17 cellular contexts compared by ENCODE assay signal in genomic region chr20:51934301-51935002, GRCh38.
DNase-seq lines count a peak whose midpoint lies in the region; ATAC-seq, FAIRE-seq and TF ChIP-seq lines count a peak whose summit lies in the region.
"Had no signal": no experiment of that assay in that cellular context is flagged by ENCODE, and none has a peak within 500 bp of the region (broad histone marks: within the 10 kb centered on the region; RNA-seq: fewer than 3 reads in every experiment).

No MANE protein-coding gene starts in this region.

- H3K27me3 ChIP-seq in Caco-2 (replicated peaks; ENCODE audit: control insufficient read depth, insufficient read depth, low read length) (no peaks in the 10 kb centered on the region), MG63 (no peaks in the 10 kb centered on the region)

- H3K4me3 Mint-ChIP-seq in Caco-2 (ENCODE audit: unreplicated experiment) (peak overlapping the region; percentile 30), mesothelial cell of epicardium (peak overlapping the region; percentile 9), glutamatergic neuron (ENCODE audit: unreplicated experiment) (no peak overlapping the region)
- H3K4me3 Mint-ChIP-seq: CD8-positive, alpha-beta T cell had no signal

- no peak for TF ChIP-seq CTCF in Caco-2 (IDR thresholded peaks at IDR 0.05; ENCODE audit: insufficient read depth in 1 of 2, low read depth in 1 of 2, low read length in 1 of 2, severe bottlenecking in 1 of 2, unreplicated experiment in 1 of 2)
- no peak for TF ChIP-seq CTCF in mesothelial cell of epicardium (IDR thresholded peaks at IDR 0.05; ENCODE audit: unreplicated experiment)
- no peak for TF ChIP-seq CTCF in glutamatergic neuron (IDR thresholded peaks at IDR 0.05; ENCODE audit: partially characterized antibody, unreplicated experiment)

- no peaks in the 10 kb centered on the region for H3K9me3 ChIP-seq in Caco-2
- no peaks in the 10 kb centered on the region; the same call in 1 of the 2 replicates for H3K9me3 ChIP-seq in MG63

- peaks cover 33% of the 10 kb centered on the region for H3K4me1 Mint-ChIP-seq in Caco-2 (ENCODE audit: low read depth, unreplicated experiment)
- peaks cover 32% of the 10 kb centered on the region for H3K4me1 Mint-ChIP-seq in mesothelial cell of epicardium
- peaks cover 19% of the 10 kb centered on the region for H3K4me1 Mint-ChIP-seq in glutamatergic neuron (ENCODE audit: low read depth, unreplicated experiment)

- peak overlapping the region; percentile 53 for H3K27ac Mint-ChIP-seq in Caco-2 (ENCODE audit: unreplicated experiment)
- peak overlapping the region; percentile 41 for H3K27ac Mint-ChIP-seq in mesothelial cell of epicardium
- no peak overlapping the region for H3K27ac Mint-ChIP-seq in glutamatergic neuron (ENCODE audit: unreplicated experiment)
- H3K27ac Mint-ChIP-seq: CD8-positive, alpha-beta T cell had no signal

- no TSS peak for BruUV-seq in Caco-2 (replicated peaks; lab: Mats Ljungman, UMichigan)

- no peaks in the 10 kb centered on the region for H3K36me3 Mint-ChIP-seq in Caco-2 (ENCODE audit: insufficient read depth, unreplicated experiment)
- no peaks in the 10 kb centered on the region for H3K36me3 Mint-ChIP-seq in mesothelial cell of epicardium
- no peaks in the 10 kb centered on the region for H3K36me3 Mint-ChIP-seq in glutamatergic neuron (ENCODE audit: unreplicated experiment)
- H3K36me3 Mint-ChIP-seq: CD8-positive, alpha-beta T cell had no signal

- H3K36me3 ChIP-seq in Caco-2 (ENCODE audit: control insufficient read depth, insufficient read depth, low read length) (no peaks in the 10 kb centered on the region), MG63 (no peaks in the 10 kb centered on the region)

- peak in 1 of 2 experiments; percentile 47 for DNase-seq in Caco-2
- DNase-seq in MG63, result no peak
- no peak for DNase-seq in mesothelial cell of epicardium (ENCODE audit: low spot score in 2 of 2, unreplicated experiment in 2 of 2)
- DNase-seq in central memory CD4-positive, alpha-beta T cell, result no peak
- DNase-seq in glutamatergic neuron, result no peak
- DNase-seq: activated gamma-delta T cell treated with Interleukin-2 at 50 U/mL for 16 hours; anterior cingulate cortex; CD8-positive, alpha-beta T cell; midbrain; NCI-H2227 treated with DMSO at 0.1 percent for 48 hours; stimulated activated naive CD4-positive, alpha-beta T cell had no signal

- POLR2A ChIA-PET in Caco-2 (lab: Charles Lee), result no interaction called here

- H3K4me3 ChIP-seq in Caco-2 (ENCODE audit: low read depth, low read length) (no peak overlapping the region), MG63 (0 out of 2 replicates have a peak overlapping the region, but pooled peaks have one; percentile 2)
- H3K4me3 ChIP-seq: coronary artery had no signal

- CTCF ChIA-PET in Caco-2 (lab: Charles Lee), result interaction anchor here (0.5 to 1.8 kb wide), 3 partner anchors 32 to 134 kb away, joined by 4 to 9 read pairs (median 4); no protein-coding TSS in a partner anchor

- H3K27me3 Mint-ChIP-seq in Caco-2 (ENCODE audit: insufficient read depth, unreplicated experiment) (no peaks in the 10 kb centered on the region), mesothelial cell of epicardium (ENCODE audit: low read depth) (no peaks in the 10 kb centered on the region), glutamatergic neuron (ENCODE audit: unreplicated experiment) (no peaks in the 10 kb centered on the region)

- peak; percentile 97 for FAIRE-seq in TTC549 (lab: Jason Lieb, UNC)
- FAIRE-seq: islet of Langerhans had no signal

- no peaks in the 10 kb centered on the region for H3K9me3 Mint-ChIP-seq in Caco-2 (ENCODE audit: unreplicated experiment)
- no peaks in the 10 kb centered on the region for H3K9me3 Mint-ChIP-seq in mesothelial cell of epicardium
- no peaks in the 10 kb centered on the region for H3K9me3 Mint-ChIP-seq in glutamatergic neuron (ENCODE audit: unreplicated experiment)
- H3K9me3 Mint-ChIP-seq: CD8-positive, alpha-beta T cell had no signal

- no peak for ATAC-seq in GM21619 (IDR thresholded peaks at IDR 0.05; ENCODE audit: unreplicated experiment)
- ATAC-seq in GM18511 (IDR thresholded peaks at IDR 0.05; ENCODE audit: unreplicated experiment), result no peak
- ATAC-seq: CD8-positive, alpha-beta T cell had no signal

- intact Hi-C loops in Caco-2 (cut with micrococcal nuclease; ENCODE audit: unreplicated experiment), result loop anchor here (5.0 kb wide), 1 partner anchor 132 kb away; the partner anchor contains the start of gene SALL4

- peaks cover 34% of the 10 kb centered on the region for H3K4me1 ChIP-seq in Caco-2
- H3K4me1 ChIP-seq: parathyroid adenoma had no signal
